7 cellular contexts compared by ENCODE assay signal in genomic region chr12:47818701-47819543, GRCh38. TPM values are rescaled to one million over a fixed set of nuclear protein-coding genes. Genes with fewer than 3 reads are reported as not detected.
DNase-seq lines count a peak whose midpoint lies in the region; ATAC-seq, FAIRE-seq and TF ChIP-seq lines count a peak whose summit lies in the region.

No MANE protein-coding gene starts in this region.

- WGBS in spleen, 5 donors, result 0 to 3% (median 1%) methylated on average over 20 to 49 of the region's 49 CpGs

- H4K20me1 ChIP-seq in keratinocyte (ENCODE audit: control insufficient read depth, extremely low read depth, insufficient read depth, low read length), result peaks cover 6% of the 10 kb centered on the region

- FAIRE-seq in GM12892 (lab: Jason Lieb, UNC) (peak; percentile 73), keratinocyte (lab: Jason Lieb, UNC) (no peak)

- peak; percentile 23; the same call in 1 of the 2 replicates for TF ChIP-seq POLR2A in GM12892 (IDR thresholded peaks at IDR 0.05; ENCODE audit: low read depth, low read length)
- peak in 1 of 3 donors; percentile 22 for TF ChIP-seq POLR2A in spleen (IDR thresholded peaks at IDR 0.05)

- H3K36me3 ChIP-seq in keratinocyte (ENCODE audit: control insufficient read depth in 2 of 2, extremely low read depth in 1 of 2, insufficient read depth in 2 of 2, low read length in 2 of 2) (peaks cover 3 to 21% of the 10 kb centered on the region in 2 experiments), spleen (peaks cover 0 to 11% (median 0%) of the 10 kb centered on the region in 6 donors)

- intact Hi-C loops in spleen (cut with DNase I; ENCODE audit: low total_unique reads), result no loop called here

- H3K9me3 ChIP-seq in keratinocyte (ENCODE audit: control insufficient read depth, low read depth, low read length) (no peaks in the 10 kb centered on the region), spleen (no peaks in the 10 kb centered on the region)

- no peaks in the 10 kb centered on the region for H3K27me3 ChIP-seq in keratinocyte (ENCODE audit: control insufficient read depth, extremely low read depth, insufficient read depth, low read length)
- no peaks in the 10 kb centered on the region for H3K27me3 ChIP-seq in spleen (replicated peaks in 1 of 7)

- dilution Hi-C loops in keratinocyte (cut with MboI; ENCODE audit: extremely low pct_ligation_motif_present, low sequenced_read_pairs), result no loop called here

- in situ Hi-C loops in T47D (cut with HindIII; ENCODE audit: low pct_unique_long_range_greater_than_20kb, low sequenced_read_pairs), result no loop called here

- peak overlapping the region; percentile 91 for H3K4me2 ChIP-seq in keratinocyte (ENCODE audit: control insufficient read depth, extremely low read depth, insufficient read depth, low read depth, low read length)

- H3K79me2 ChIP-seq in keratinocyte (ENCODE audit: control insufficient read depth, insufficient read depth, low read length), result peaks cover 66% of the 10 kb centered on the region

- H2AFZ ChIP-seq in keratinocyte (ENCODE audit: control insufficient read depth, low read length), result no peak overlapping the region

- peaks cover 8% of the 10 kb centered on the region for H3K9me1 ChIP-seq in keratinocyte (ENCODE audit: control insufficient read depth, extremely low read depth, insufficient read depth, low read length)

- peak overlapping the region; percentile 69 for H3K9ac ChIP-seq in keratinocyte (ENCODE audit: control insufficient read depth, extremely low read depth, insufficient read depth, low read length)

- no peak for TF ChIP-seq CTCF in keratinocyte (optimal IDR thresholded peaks at IDR 0.05 in 1 of 3, IDR thresholded peaks at IDR 0.05 in 1 of 3, conservative IDR thresholded peaks at IDR 0.05 in 1 of 3; ENCODE audit: extremely low read depth in 1 of 3, insufficient read depth in 2 of 3, low read length in 3 of 3)
- peak in 7 of 11 experiments; percentile 5 to 57 (median 26) for TF ChIP-seq CTCF in spleen (IDR thresholded peaks at IDR 0.05 in 8 of 11, conservative IDR thresholded peaks at IDR 0.05 in 3 of 11)

- DNase-seq in GM12892 (ENCODE audit: insufficient read length), result peak; percentile 53
- DNase-seq in SK-N-DZ (ENCODE audit: low spot score), result peak; percentile 48
- DNase-seq in T47D (ENCODE audit: low read depth in 1 of 2, low spot score in 1 of 2), result peak; percentile 44 to 54
- DNase-seq in keratinocyte (ENCODE audit: low read depth, low spot score), result no peak
- peak; percentile 95 for DNase-seq in spleen

- H3K4me1 ChIP-seq in keratinocyte (ENCODE audit: control insufficient read depth, extremely low read depth, insufficient read depth, low read length) (peaks cover 45% of the 10 kb centered on the region), spleen (peaks cover 57 to 93% (median 74%) of the 10 kb centered on the region in 6 donors)

- ATAC-seq in HG02938 (IDR thresholded peaks at IDR 0.05; ENCODE audit: unreplicated experiment) (peak; percentile 27), HG03571 (IDR thresholded peaks at IDR 0.05; ENCODE audit: unreplicated experiment) (no peak)

- H3K4me3 ChIP-seq in keratinocyte (ENCODE audit: control insufficient read depth in 2 of 3, extremely low read depth in 1 of 3, insufficient read depth in 2 of 3, low read depth in 1 of 3, low read length in 3 of 3) (peak overlapping the region; percentile 69 to 82 (median 79)), spleen (peak overlapping the region; percentile 71 to 82 (median 78))

- H3K27ac ChIP-seq in keratinocyte (ENCODE audit: control insufficient read depth, insufficient read depth, low read length), result peak overlapping the region; percentile 34
- H3K27ac ChIP-seq in spleen, result peak overlapping the region; percentile 91 to 98 (median 96)

RNA-seq across cellular contexts. Expression of gene HDAC7, which starts 0.8 kb away (rescaled TPM):
- polyA plus RNA-seq in GM12892 (2012; ENCODE audit: missing spikeins), result 29.1 TPM
- 14.4 TPM in 2 replicates for polyA plus RNA-seq in SK-N-DZ (2014; cell fraction: cytosol; rRNA removed)
- polyA plus RNA-seq in SK-N-DZ (2014; cell fraction: nucleus; rRNA removed), result 45.6 and 46.2 TPM in 2 replicates
- polyA plus RNA-seq in keratinocyte (15.8 to 32.4 TPM (median 17.0 TPM) in 3 replicates), spleen (10 to 100 TPM; 39.6 to 76.7 (median 52.2) TPM)
- polyA plus RNA-seq in keratinocyte (2011; ENCODE audit: low read depth), result 27.9 TPM
- polyA plus RNA-seq in keratinocyte (2011; cell fraction: cytosol; rRNA removed), result 13.0 and 21.8 TPM in 2 replicates
- 67.6 and 79.0 TPM in 2 replicates for polyA plus RNA-seq in keratinocyte (2011; cell fraction: nucleus; rRNA removed)
- polyA plus RNA-seq in keratinocyte (2012; ENCODE audit: low replicate concordance), result 24.3 and 37.1 TPM in 2 replicates
- 13.7 to 55.7 TPM (median 18.8 TPM) in 3 replicates for polyA minus RNA-seq in keratinocyte
- polyA minus RNA-seq in keratinocyte (2011; cell fraction: cytosol; rRNA and poly(A)+ RNA removed), result 32.6 TPM
- polyA minus RNA-seq in keratinocyte (2011; cell fraction: nucleus; rRNA and poly(A)+ RNA removed), result 23.3 and 24.6 TPM in 2 replicates
- 100 to 1,000 TPM in 5 of 7 donors, 10 to 100 TPM in 2; 74.9 to 158 (median 132) TPM for total RNA-seq in spleen

RNA-seq across cellular contexts. Expression of gene SLC48A1, which starts 45.9 kb away (rescaled TPM):
- polyA plus RNA-seq in GM12892 (2012; ENCODE audit: missing spikeins), result 2.1 TPM
- polyA plus RNA-seq in SK-N-DZ (2014; cell fraction: cytosol; rRNA removed), result 10.2 and 10.8 TPM in 2 replicates
- polyA plus RNA-seq in SK-N-DZ (2014; cell fraction: nucleus; rRNA removed), result 5.3 and 5.7 TPM in 2 replicates
- polyA plus RNA-seq in keratinocyte, result 7.8 to 15.3 TPM (median 8.1 TPM) in 3 replicates
- 1.5 TPM for polyA plus RNA-seq in keratinocyte (2011; ENCODE audit: low read depth)
- polyA plus RNA-seq in keratinocyte (2011; cell fraction: cytosol; rRNA removed), result 10.8 and 12.2 TPM in 2 replicates
- 14.4 and 18.3 TPM in 2 replicates for polyA plus RNA-seq in keratinocyte (2011; cell fraction: nucleus; rRNA removed)
- 11.7 and 13.6 TPM in 2 replicates for polyA plus RNA-seq in keratinocyte (2012; ENCODE audit: low replicate concordance)
- 12.8 to 29.3 TPM (median 16.5 TPM) in 3 replicates for polyA minus RNA-seq in keratinocyte
- 16.5 TPM for polyA minus RNA-seq in keratinocyte (2011; cell fraction: cytosol; rRNA and poly(A)+ RNA removed)
- 5.4 and 5.8 TPM in 2 replicates for polyA minus RNA-seq in keratinocyte (2011; cell fraction: nucleus; rRNA and poly(A)+ RNA removed)
- 10 to 100 TPM; 20.2 to 66.4 (median 42.3) TPM for total RNA-seq in spleen
- polyA plus RNA-seq in spleen, result 10 to 100 TPM in 1 of 3 donors, 1 to 10 TPM in 2; 8.4 to 24.1 (median 9.5) TPM

Comparison
In these comparisons a context has a peak if more than half of its experiments do, and no peak if none do; other contexts are left out.
1. CTCF ChIP-seq: peak in spleen (7 of 11); none in keratinocyte (0 of 3).